In the genomic region with DNA sequence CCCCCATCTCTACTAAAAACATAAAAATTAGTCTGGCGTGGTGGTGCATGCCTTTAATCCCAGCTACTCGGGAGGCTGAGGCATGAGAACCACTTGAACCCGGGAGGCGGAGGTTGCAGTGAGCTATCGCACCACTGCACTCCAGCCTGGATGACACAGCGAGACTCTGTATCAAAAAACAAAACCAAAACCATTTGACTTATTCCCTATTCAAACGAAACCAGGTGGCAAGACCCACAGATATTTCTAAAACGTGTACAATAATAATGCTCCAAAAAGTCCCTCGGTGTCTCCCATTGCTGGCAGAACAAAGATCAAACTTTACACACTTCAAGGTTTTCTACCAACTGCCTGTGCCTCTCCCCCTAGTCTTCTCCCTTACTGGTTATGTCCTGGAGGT, we compare ENCODE assay signal across 1 cellular context.
A peak's percentile ranks its signal among the peaks of the same experiment; 100 is the strongest.
TF ChIP-seq lines count a peak whose summit lies in the region.

No MANE protein-coding gene starts in this region.

TF ChIP-seq in GM12878, 131 proteins besides CTCF, POLR2A, EP300 and RAD21 (continued from another document):
- peak; percentile 61 for TF ChIP-seq CUX1 (IDR thresholded peaks at IDR 0.05; ENCODE audit: insufficient replicate concordance, low read depth, low read length)
- TF ChIP-seq RUNX3 (IDR thresholded peaks at IDR 0.05; ENCODE audit: low read length), result peak; percentile 61; the same call in 1 of the 2 replicates
- 0 out of 2 replicates have a peak, but pooled peaks have one; percentile 43 for TF ChIP-seq POLR2AphosphoS5 (IDR thresholded peaks at IDR 0.05; ENCODE audit: low read length)
- TF ChIP-seq NFYA (IDR thresholded peaks at IDR 0.05; ENCODE audit: borderline replicate concordance, low read depth, low read length), result no peak
- TF ChIP-seq, protein P1, sequence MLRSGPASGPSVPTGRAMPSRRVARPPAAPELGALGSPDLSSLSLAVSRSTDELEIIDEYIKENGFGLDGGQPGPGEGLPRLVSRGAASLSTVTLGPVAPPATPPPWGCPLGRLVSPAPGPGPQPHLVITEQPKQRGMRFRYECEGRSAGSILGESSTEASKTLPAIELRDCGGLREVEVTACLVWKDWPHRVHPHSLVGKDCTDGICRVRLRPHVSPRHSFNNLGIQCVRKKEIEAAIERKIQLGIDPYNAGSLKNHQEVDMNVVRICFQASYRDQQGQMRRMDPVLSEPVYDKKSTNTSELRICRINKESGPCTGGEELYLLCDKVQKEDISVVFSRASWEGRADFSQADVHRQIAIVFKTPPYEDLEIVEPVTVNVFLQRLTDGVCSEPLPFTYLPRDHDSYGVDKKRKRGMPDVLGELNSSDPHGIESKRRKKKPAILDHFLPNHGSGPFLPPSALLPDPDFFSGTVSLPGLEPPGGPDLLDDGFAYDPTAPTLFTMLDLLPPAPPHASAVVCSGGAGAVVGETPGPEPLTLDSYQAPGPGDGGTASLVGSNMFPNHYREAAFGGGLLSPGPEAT (IDR thresholded peaks at IDR 0.05; ENCODE audit: low read depth), result peak; percentile 42; the same call in 1 of the 2 replicates
- TF ChIP-seq BHLHE40 (IDR thresholded peaks at IDR 0.05; ENCODE audit: borderline replicate concordance in 1 of 2, low read depth in 2 of 2, low read length in 1 of 2), result peak; percentile 39 to 55; a peak in 1 of 4 replicates
- TF ChIP-seq YBX1 (IDR thresholded peaks at IDR 0.05), result no peak
- TF ChIP-seq RAD51 (IDR thresholded peaks at IDR 0.05), result no peak
- no peak for TF ChIP-seq SPI1 (IDR thresholded peaks at IDR 0.05; ENCODE audit: borderline replicate concordance, insufficient read depth, low read depth, low read length)
- TF ChIP-seq, protein P2, sequence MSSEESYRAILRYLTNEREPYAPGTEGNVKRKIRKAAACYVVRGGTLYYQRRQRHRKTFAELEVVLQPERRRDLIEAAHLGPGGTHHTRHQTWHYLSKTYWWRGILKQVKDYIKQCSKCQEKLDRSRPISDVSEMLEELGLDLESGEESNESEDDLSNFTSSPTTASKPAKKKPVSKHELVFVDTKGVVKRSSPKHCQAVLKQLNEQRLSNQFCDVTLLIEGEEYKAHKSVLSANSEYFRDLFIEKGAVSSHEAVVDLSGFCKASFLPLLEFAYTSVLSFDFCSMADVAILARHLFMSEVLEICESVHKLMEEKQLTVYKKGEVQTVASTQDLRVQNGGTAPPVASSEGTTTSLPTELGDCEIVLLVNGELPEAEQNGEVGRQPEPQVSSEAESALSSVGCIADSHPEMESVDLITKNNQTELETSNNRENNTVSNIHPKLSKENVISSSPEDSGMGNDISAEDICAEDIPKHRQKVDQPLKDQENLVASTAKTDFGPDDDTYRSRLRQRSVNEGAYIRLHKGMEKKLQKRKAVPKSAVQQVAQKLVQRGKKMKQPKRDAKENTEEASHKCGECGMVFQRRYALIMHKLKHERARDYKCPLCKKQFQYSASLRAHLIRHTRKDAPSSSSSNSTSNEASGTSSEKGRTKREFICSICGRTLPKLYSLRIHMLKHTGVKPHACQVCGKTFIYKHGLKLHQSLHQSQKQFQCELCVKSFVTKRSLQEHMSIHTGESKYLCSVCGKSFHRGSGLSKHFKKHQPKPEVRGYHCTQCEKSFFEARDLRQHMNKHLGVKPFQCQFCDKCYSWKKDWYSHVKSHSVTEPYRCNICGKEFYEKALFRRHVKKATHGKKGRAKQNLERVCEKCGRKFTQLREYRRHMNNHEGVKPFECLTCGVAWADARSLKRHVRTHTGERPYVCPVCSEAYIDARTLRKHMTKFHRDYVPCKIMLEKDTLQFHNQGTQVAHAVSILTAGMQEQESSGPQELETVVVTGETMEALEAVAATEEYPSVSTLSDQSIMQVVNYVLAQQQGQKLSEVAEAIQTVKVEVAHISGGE (CRISPR knock-in tag; IDR thresholded peaks at IDR 0.05), result no peak
- TF ChIP-seq, protein P3, sequence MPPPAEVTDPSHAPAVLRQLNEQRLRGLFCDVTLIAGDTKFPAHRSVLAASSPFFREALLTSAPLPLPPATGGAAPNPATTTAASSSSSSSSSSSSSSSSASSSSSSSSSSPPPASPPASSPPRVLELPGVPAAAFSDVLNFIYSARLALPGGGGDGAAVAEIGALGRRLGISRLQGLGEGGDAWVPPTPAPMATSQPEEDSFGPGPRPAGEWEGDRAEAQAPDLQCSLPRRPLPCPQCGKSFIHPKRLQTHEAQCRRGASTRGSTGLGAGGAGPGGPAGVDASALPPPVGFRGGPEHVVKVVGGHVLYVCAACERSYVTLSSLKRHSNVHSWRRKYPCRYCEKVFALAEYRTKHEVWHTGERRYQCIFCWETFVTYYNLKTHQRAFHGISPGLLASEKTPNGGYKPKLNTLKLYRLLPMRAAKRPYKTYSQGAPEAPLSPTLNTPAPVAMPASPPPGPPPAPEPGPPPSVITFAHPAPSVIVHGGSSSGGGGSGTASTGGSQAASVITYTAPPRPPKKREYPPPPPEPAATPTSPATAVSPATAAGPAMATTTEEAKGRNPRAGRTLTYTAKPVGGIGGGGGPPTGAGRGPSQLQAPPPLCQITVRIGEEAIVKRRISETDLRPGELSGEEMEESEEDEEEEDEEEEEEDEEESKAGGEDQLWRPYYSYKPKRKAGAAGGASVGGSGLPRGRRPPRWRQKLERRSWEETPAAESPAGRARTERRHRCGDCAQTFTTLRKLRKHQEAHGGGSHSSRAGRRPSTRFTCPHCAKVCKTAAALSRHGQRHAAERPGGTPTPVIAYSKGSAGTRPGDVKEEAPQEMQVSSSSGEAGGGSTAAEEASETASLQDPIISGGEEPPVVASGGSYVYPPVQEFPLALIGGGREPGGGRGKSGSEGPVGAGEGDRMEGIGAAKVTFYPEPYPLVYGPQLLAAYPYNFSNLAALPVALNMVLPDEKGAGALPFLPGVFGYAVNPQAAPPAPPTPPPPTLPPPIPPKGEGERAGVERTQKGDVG (CRISPR knock-in tag; IDR thresholded peaks at IDR 0.05), result no peak
- TF ChIP-seq ATF7 (IDR thresholded peaks at IDR 0.05; ENCODE audit: low read depth), result 0 out of 2 replicates have a peak, but pooled peaks have one; percentile 13
- 0 out of 2 replicates have a peak, but pooled peaks have one; percentile 1 for TF ChIP-seq SMARCA5 (IDR thresholded peaks at IDR 0.05)
- no peak for TF ChIP-seq BMI1 (IDR thresholded peaks at IDR 0.05; ENCODE audit: borderline replicate concordance)
- 0 out of 2 replicates have a peak, but pooled peaks have one; percentile 13 for TF ChIP-seq PAX5 (IDR thresholded peaks at IDR 0.05; ENCODE audit: borderline replicate concordance, low read depth, low read length)
- no peak for TF ChIP-seq SP1 (IDR thresholded peaks at IDR 0.05; ENCODE audit: low read depth, low read length)
- TF ChIP-seq, protein P4, sequence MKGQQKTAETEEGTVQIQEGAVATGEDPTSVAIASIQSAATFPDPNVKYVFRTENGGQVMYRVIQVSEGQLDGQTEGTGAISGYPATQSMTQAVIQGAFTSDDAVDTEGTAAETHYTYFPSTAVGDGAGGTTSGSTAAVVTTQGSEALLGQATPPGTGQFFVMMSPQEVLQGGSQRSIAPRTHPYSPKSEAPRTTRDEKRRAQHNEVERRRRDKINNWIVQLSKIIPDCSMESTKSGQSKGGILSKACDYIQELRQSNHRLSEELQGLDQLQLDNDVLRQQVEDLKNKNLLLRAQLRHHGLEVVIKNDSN (IDR thresholded peaks at IDR 0.05; ENCODE audit: borderline replicate concordance, extremely low read length, insufficient read depth, low read depth, low read length), result no peak
- no peak for TF ChIP-seq ZNF384 (IDR thresholded peaks at IDR 0.05; ENCODE audit: borderline replicate concordance, low read depth, low read length)
- 0 out of 2 replicates have a peak, but pooled peaks have one; percentile 25 for TF ChIP-seq CREB1 (IDR thresholded peaks at IDR 0.05; ENCODE audit: low read depth)
- TF ChIP-seq JUNB (IDR thresholded peaks at IDR 0.05), result 0 out of 2 replicates have a peak, but pooled peaks have one; percentile 19
- TF ChIP-seq NBN (IDR thresholded peaks at IDR 0.05), result peak; percentile 58; the same call in 1 of the 2 replicates
- TF ChIP-seq EED (IDR thresholded peaks at IDR 0.05; ENCODE audit: low read depth), result no peak
- TF ChIP-seq MLLT1 (IDR thresholded peaks at IDR 0.05), result peak; percentile 85
- 0 out of 2 replicates have a peak, but pooled peaks have one; percentile 44 for TF ChIP-seq ZBED1 (IDR thresholded peaks at IDR 0.05; ENCODE audit: borderline replicate concordance)
- no peak for TF ChIP-seq LARP7 (IDR thresholded peaks at IDR 0.05)
- 0 out of 2 replicates have a peak, but pooled peaks have one; percentile 38 for TF ChIP-seq RCOR1 (conservative IDR thresholded peaks at IDR 0.05; ENCODE audit: low read depth, low read length)
- TF ChIP-seq BCLAF1 (IDR thresholded peaks at IDR 0.05), result no peak
